In the genomic region with DNA sequence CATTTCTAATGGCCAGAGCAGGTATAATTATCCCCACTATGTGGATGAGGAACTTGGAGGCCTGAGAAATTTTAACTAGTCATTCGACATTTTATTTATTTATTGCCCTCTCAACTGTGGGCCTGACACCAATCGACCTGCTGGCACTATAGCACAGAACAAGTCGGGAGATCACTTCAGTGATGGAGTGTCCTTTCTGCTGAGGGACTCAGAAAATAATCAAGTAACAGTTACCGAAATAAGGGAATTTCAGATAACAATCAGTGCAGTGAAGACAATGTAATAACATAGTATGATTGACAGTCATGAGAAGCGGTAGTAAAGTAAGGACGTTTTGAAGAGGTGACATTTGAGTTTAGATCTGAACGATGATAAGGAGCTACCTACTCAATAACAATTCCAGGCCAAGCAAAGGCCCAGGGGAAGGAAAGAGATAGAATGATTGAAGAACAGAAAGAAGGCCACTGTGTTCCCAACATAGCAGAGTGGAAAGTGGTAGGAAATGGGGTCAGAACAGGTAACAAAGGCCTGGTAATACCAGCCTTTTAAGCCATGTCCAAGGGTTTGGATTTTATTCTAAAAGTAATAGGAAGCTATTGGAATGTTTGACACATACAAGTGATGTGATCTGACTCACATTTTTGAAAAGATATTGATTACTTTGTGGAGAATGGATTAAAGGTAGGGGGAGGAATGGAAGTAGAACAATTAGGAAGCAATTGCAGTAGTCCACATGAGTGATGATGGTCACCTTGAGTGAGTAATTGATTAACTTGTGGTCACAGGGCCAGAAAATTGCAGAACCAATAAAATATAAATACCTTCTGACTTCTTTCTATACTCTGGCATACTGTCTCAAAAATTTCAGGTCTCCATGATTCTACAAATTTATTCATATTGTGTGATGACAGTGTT, we compare ENCODE assay signal across 9 cellular contexts. TPM values are rescaled to one million over a fixed set of nuclear protein-coding genes. Genes with fewer than 3 reads are reported as not detected.
DNase-seq lines count a peak whose midpoint lies in the region; ATAC-seq and TF ChIP-seq lines count a peak whose summit lies in the region.
"Had no signal": no experiment of that assay in that cellular context is flagged by ENCODE, and none has a peak within 500 bp of the region (broad histone marks: within the 10 kb centered on the region; RNA-seq: fewer than 3 reads in every experiment).

No MANE protein-coding gene starts in this region.

- peak overlapping the region in 1 of 2 donors; percentile 20 for H3K27ac Mint-ChIP-seq in stimulated activated naive CD8-positive, alpha-beta T cell treated with anti-CD3 and anti-CD28 coated beads, Interleukin-15, amount 100 ng/mL, for 72 hours

- H3F3A ChIP-seq in OCI-LY1 (ENCODE audit: insufficient read depth, low read length): no peaks in the 10 kb centered on the region

- H3K27me3 ChIP-seq in OCI-LY1 (ENCODE audit: insufficient read depth, low read length): no peaks in the 10 kb centered on the region

- H3K79me2 ChIP-seq in OCI-LY1 (ENCODE audit: insufficient read depth, low read length): peaks cover 19% of the 10 kb centered on the region

- H3K9me2 ChIP-seq in OCI-LY1 (ENCODE audit: low read depth, low read length): no peaks in the 10 kb centered on the region

- H3K4me2 ChIP-seq in OCI-LY1 (ENCODE audit: low read length): peak overlapping the region; percentile 94

- H3K9ac ChIP-seq in OCI-LY1 (ENCODE audit: low read length): peak overlapping the region; percentile 94

- H3K4me3 ChIP-seq in GM08714 (ENCODE audit: low read length) (peak overlapping the region; percentile 68), OCI-LY1 (ENCODE audit: low read depth, low read length, poor library complexity, severe bottlenecking) (peak overlapping the region; percentile 93), fibroblast of pulmonary artery (replicated peaks; ENCODE audit: low read depth, low read length) (peak overlapping the region; percentile 92)

- H4K20me1 ChIP-seq in OCI-LY1 (ENCODE audit: insufficient read depth, low read length): no peaks in the 10 kb centered on the region

- peaks cover 38% of the 10 kb centered on the region for H3K4me1 ChIP-seq in OCI-LY1 (ENCODE audit: insufficient read depth, low read length, severe bottlenecking)

- no peaks in the 10 kb centered on the region for H3K27me3 Mint-ChIP-seq in stimulated activated naive CD8-positive, alpha-beta T cell treated with anti-CD3 and anti-CD28 coated beads, Interleukin-15, amount 100 ng/mL, for 72 hours

- H3K36me3 ChIP-seq in OCI-LY1 (ENCODE audit: insufficient read depth, low read length): peaks cover 7% of the 10 kb centered on the region; the same call in 1 of the 2 replicates

- TF ChIP-seq CTCF in OCI-LY1 (IDR thresholded peaks at IDR 0.05; ENCODE audit: low read length): no peak
- TF ChIP-seq CTCF in fibroblast of pulmonary artery (IDR thresholded peaks at IDR 0.05; ENCODE audit: low read length, missing control alignments): no peak

- peaks cover 14% of the 10 kb centered on the region for H3K4me1 Mint-ChIP-seq in stimulated activated naive CD8-positive, alpha-beta T cell treated with anti-CD3 and anti-CD28 coated beads, Interleukin-15, amount 100 ng/mL, for 72 hours

- H3K4me3 Mint-ChIP-seq in stimulated activated naive CD8-positive, alpha-beta T cell treated with anti-CD3 and anti-CD28 coated beads, Interleukin-15, amount 100 ng/mL, for 72 hours: peak overlapping the region in 1 of 2 donors; percentile 9

- H3K27ac ChIP-seq in OCI-LY1 (ENCODE audit: low read depth, low read length, poor library complexity, severe bottlenecking): no peak overlapping the region

- H3K9me3 Mint-ChIP-seq in stimulated activated naive CD8-positive, alpha-beta T cell treated with anti-CD3 and anti-CD28 coated beads, Interleukin-15, amount 100 ng/mL, for 72 hours: no peaks in the 10 kb centered on the region

- H3K9me3 ChIP-seq in OCI-LY1 (ENCODE audit: low read length): no peaks in the 10 kb centered on the region

- ATAC-seq in stimulated activated naive CD8-positive, alpha-beta T cell treated with anti-CD3 and anti-CD28 coated beads, Interleukin-15, amount 100 ng/mL, for 72 hours: no peak

- no peak for DNase-seq in fibroblast of pulmonary artery (ENCODE audit: low read depth)
- peak; percentile 72 for DNase-seq in renal cortical epithelial cell (ENCODE audit: low read depth)
- no peak for DNase-seq in NCI-H2227 (lab: John Stamatoyannopoulos, UW; ENCODE audit: unreplicated experiment)
- no peak for DNase-seq in NCI-H69 (lab: John Stamatoyannopoulos, UW)
- no peak for DNase-seq in HuH-7 (ENCODE audit: low spot score)
- DNase-seq in stimulated activated naive CD8-positive, alpha-beta T cell treated with anti-CD3 and anti-CD28 coated beads, Interleukin-15, amount 100 ng/mL, for 72 hours: no peak
- DNase-seq: activated T-cell treated with anti-CD3 and anti-CD28 coated beads, Interleukin-2, amount 50 U/mL, for 48 hours had no signal

- H2AFZ ChIP-seq in OCI-LY1 (ENCODE audit: low read length): peak overlapping the region; percentile 86

RNA-seq across cellular contexts. Expression of a gene that starts 1.4 kb away (rescaled TPM):
- total RNA-seq in renal cortical epithelial cell: 14.4 and 72.5 TPM in 2 replicates

RNA-seq across cellular contexts. Expression of a gene that starts 1.5 kb away (rescaled TPM):
- 67.2 and 76.4 TPM in 2 replicates for total RNA-seq in renal cortical epithelial cell
